ENCODE assay signal across 11 cellular contexts in the genomic region with DNA sequence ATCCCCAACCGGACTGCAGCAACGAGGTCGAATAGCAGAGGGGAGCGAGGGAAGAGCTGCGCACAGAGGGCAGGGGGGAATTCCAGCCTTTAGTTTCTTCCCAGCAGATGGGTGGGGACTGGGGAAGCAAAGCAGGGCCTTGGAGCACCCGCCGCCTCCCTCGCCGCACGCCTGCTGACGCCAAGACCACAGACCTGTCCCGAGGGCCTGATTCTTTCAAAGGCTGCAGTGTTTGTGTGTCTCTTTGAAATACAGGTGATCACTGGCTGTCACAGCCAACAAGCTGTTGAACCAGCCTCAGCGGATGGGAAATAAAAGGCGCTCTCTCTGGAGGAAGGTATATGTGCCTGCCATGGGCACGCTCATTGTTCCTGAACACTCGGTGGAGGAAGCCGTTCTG.
A peak's percentile ranks its signal among the peaks of the same experiment; 100 is the strongest.
DNase-seq lines count a peak whose midpoint lies in the region; ATAC-seq and TF ChIP-seq lines count a peak whose summit lies in the region.
"Had no signal": no experiment of that assay in that cellular context is flagged by ENCODE, and none has a peak within 500 bp of the region (broad histone marks: within the 10 kb centered on the region; RNA-seq: fewer than 3 reads in every experiment).

No MANE protein-coding gene starts in this region.

- H3K27me3 Mint-ChIP-seq in brain: no peaks in the 10 kb centered on the region
- H3K27me3 Mint-ChIP-seq: activated CD4-positive, alpha-beta memory T cell treated with anti-CD3 and anti-CD28 coated beads for 36 hours had no signal

- no peak overlapping the region for H3K4me2 ChIP-seq in GM23248 (ENCODE audit: unreplicated experiment)

- H3K4me1 Mint-ChIP-seq in brain: peaks cover 67% of the 10 kb centered on the region

- H3K27ac Mint-ChIP-seq in brain: peak overlapping the region in 4 of 5 experiments; percentile 51 to 90 (median 65)
- H3K27ac Mint-ChIP-seq: activated CD4-positive, alpha-beta memory T cell treated with anti-CD3 and anti-CD28 coated beads for 36 hours had no signal

- no peaks in the 10 kb centered on the region for H3K79me2 ChIP-seq in GM23248 (ENCODE audit: insufficient read depth)

- H3K27me3 ChIP-seq in psoas muscle (ENCODE audit: insufficient read depth in 3 of 3, low read length in 2 of 3): no peaks in the 10 kb centered on the region
- H3K27me3 ChIP-seq in GM23248 (replicated peaks; ENCODE audit: insufficient read depth): no peaks in the 10 kb centered on the region
- no peaks in the 10 kb centered on the region for H3K27me3 ChIP-seq in ovary

- H3K4me3 ChIP-seq in psoas muscle: no peak overlapping the region
- no peak overlapping the region for H3K4me3 ChIP-seq in GM23248
- no peak overlapping the region for H3K4me3 ChIP-seq in ovary

- H3K36me3 ChIP-seq in KOPT-K1 (ENCODE audit: insufficient read depth, low read length) (peaks cover 17% of the 10 kb centered on the region; the same call in 1 of the 2 replicates), psoas muscle (ENCODE audit: insufficient read depth in 1 of 2, low read depth in 1 of 2) (no peaks in the 10 kb centered on the region), GM23248 (ENCODE audit: low read depth) (no peaks in the 10 kb centered on the region), ovary (no peaks in the 10 kb centered on the region)

- H3K4me3 Mint-ChIP-seq in brain: no peak overlapping the region
- H3K4me3 Mint-ChIP-seq: activated CD4-positive, alpha-beta memory T cell treated with anti-CD3 and anti-CD28 coated beads for 36 hours had no signal

- H3F3A ChIP-seq in GM23248 (ENCODE audit: insufficient read depth): no peaks in the 10 kb centered on the region

- H3K36me3 Mint-ChIP-seq in brain: peaks cover 4% of the 10 kb centered on the region

- H3K4me1 ChIP-seq in psoas muscle: peaks cover 81% of the 10 kb centered on the region
- no peaks in the 10 kb centered on the region for H3K4me1 ChIP-seq in GM23248 (ENCODE audit: insufficient read depth)
- H3K4me1 ChIP-seq in ovary (ENCODE audit: insufficient read depth): peaks cover 23% of the 10 kb centered on the region

- TF ChIP-seq CTCF in brain (conservative IDR thresholded peaks at IDR 0.05) (no peak), psoas muscle (IDR thresholded peaks at IDR 0.05) (no peak), ovary (IDR thresholded peaks at IDR 0.05) (no peak)

- H3K27ac ChIP-seq in KOPT-K1 (ENCODE audit: low read depth, low read length, poor library complexity, severe bottlenecking): peak overlapping the region; percentile 99
- peak overlapping the region; percentile 54 for H3K27ac ChIP-seq in psoas muscle
- H3K27ac ChIP-seq in GM23248: no peak overlapping the region
- H3K27ac ChIP-seq in ovary: no peak overlapping the region

- 77 to 83% (median 82%) methylated on average over 17 of the region's 17 CpGs for WGBS in psoas muscle, 3 donors
- 91 to 92% methylated on average over 17 of the region's 17 CpGs for WGBS in GM23248 (ENCODE audit: low coverage in 1 of 2, low lambda C conversion rate in 2 of 2, missing lambda C conversion rate in 2 of 2), 2 experiments
- 88 to 95% (median 90%) methylated on average over 17 of the region's 17 CpGs for WGBS in ovary, 3 donors

- no peaks in the 10 kb centered on the region for H4K20me1 ChIP-seq in GM23248 (ENCODE audit: insufficient read depth)

- intact Hi-C loops in psoas muscle (cut with DNase I): loop anchor here in 1 of 2 donors (5.0 kb wide), 1 partner anchor 93 kb away; no protein-coding TSS in a partner anchor
- intact Hi-C loops in ovary (cut with DNase I): loop anchor here in 2 of 4 donors (10.0 kb wide), 3 partner anchors 80 to 740 kb away; no protein-coding TSS in a partner anchor

- TF ChIP-seq POLR2A in ovary (IDR thresholded peaks at IDR 0.05): no peak

- ATAC-seq in psoas muscle (no peak), GM21619 (IDR thresholded peaks at IDR 0.05; ENCODE audit: unreplicated experiment) (no peak)

- no peaks in the 10 kb centered on the region for H3K9me2 ChIP-seq in GM23248 (ENCODE audit: insufficient read depth)

- H3K9ac ChIP-seq in GM23248: no peak overlapping the region

- H3K9me3 ChIP-seq in KOPT-K1 (ENCODE audit: insufficient read depth, low read length, poor library complexity, severe bottlenecking) (no peaks in the 10 kb centered on the region), psoas muscle (no peaks in the 10 kb centered on the region), GM23248 (ENCODE audit: low read depth) (no peaks in the 10 kb centered on the region), ovary (no peaks in the 10 kb centered on the region)

- DNase-seq in DMS153 treated with DMSO at 0.1 percent for 48 hours (lab: John Stamatoyannopoulos, UW; ENCODE audit: unreplicated experiment) (peak; percentile 37), psoas muscle (no peak), GM23248 (no peak), ovary (no peak)
- DNase-seq: activated CD4-positive, alpha-beta memory T cell treated with anti-CD3 and anti-CD28 coated beads for 36 hours; kidney glomerular epithelial cell; NCI-H1048; NCI-H82 had no signal

- H2AFZ ChIP-seq in GM23248: no peak overlapping the region

- in situ Hi-C loops in GM23248 (cut with MboI): no loop called here

- no peaks in the 10 kb centered on the region for H3K9me3 Mint-ChIP-seq in brain
- H3K9me3 Mint-ChIP-seq: activated CD4-positive, alpha-beta memory T cell treated with anti-CD3 and anti-CD28 coated beads for 36 hours had no signal

- TF ChIP-seq EP300 in ovary (IDR thresholded peaks at IDR 0.05): no peak

Comparison
In these comparisons a context has a peak if more than half of its experiments do, and no peak if none do; other contexts are left out.
1. H3K27ac ChIP-seq: peak in KOPT-K1 (single experiment) and psoas muscle (single experiment); none in GM23248 (single experiment) and ovary (0 of 2).